8 cellular contexts compared by ENCODE assay signal in genomic region chr1:26285366-26286063, GRCh38. TPM values are rescaled to one million over a fixed set of nuclear protein-coding genes. Genes with fewer than 3 reads are reported as not detected.
DNase-seq lines count a peak whose midpoint lies in the region; ATAC-seq and TF ChIP-seq lines count a peak whose summit lies in the region.

No MANE protein-coding gene starts in this region.

- peaks cover 96% of the 10 kb centered on the region for H3K4me1 Mint-ChIP-seq in CD4-positive, alpha-beta T cell (ENCODE audit: low read depth)
- peaks cover 73% of the 10 kb centered on the region for H3K4me1 Mint-ChIP-seq in HFFc6 (ENCODE audit: low read depth)
- peaks cover 96% of the 10 kb centered on the region for H3K4me1 Mint-ChIP-seq in activated CD4-positive, alpha-beta memory T cell treated with anti-CD3 and anti-CD28 coated beads, Interleukin-2, amount 10 ng/mL, durations not matched to agents 7 days and 5 days

- intact Hi-C loops in CD4-positive, alpha-beta T cell (cut with DNase I, micrococcal nuclease) = loop anchor here (1.0 to 5.0 kb wide), 3 partner anchors 36 to 131 kb away; no protein-coding TSS in a partner anchor
- intact Hi-C loops in heart right ventricle (cut with DNase I) = loop anchor here in 2 of 10 donors (2.0 to 5.0 kb wide), 3 partner anchors 17 to 37 kb away; no protein-coding TSS in a partner anchor
- intact Hi-C loops in tibial artery (cut with DNase I; ENCODE audit: low total_unique reads) = no loop called here

- H3K4me3 ChIP-seq in heart right ventricle (no peak overlapping the region), thoracic aorta (no peak overlapping the region), tibial artery (no peak overlapping the region)

- peak overlapping the region; percentile 94 for H3K27ac ChIP-seq in CD4-positive, alpha-beta T cell (ENCODE audit: low read depth, low read length)
- H3K27ac ChIP-seq in heart right ventricle (peak overlapping the region in 9 of 10 donors; percentile 33 to 98 (median 64)), thoracic aorta (peak overlapping the region; percentile 62 to 74), tibial artery (peak overlapping the region in 1 of 2 donors; percentile 5)

- 82 to 83% methylated on average over 19 of the region's 19 CpGs for WGBS in heart right ventricle, 2 donors

- CTCF ChIA-PET in CD4-positive, alpha-beta T cell (lab: Charles Lee) = interaction anchor here (0.6 to 8.8 kb wide), 19 partner anchors 10 to 132 kb away, joined by 3 to 223 read pairs (median 5); partner anchors contain the start of genes CD52, CEP85, UBXN11 and ZNF593
- CTCF ChIA-PET in activated CD4-positive, alpha-beta memory T cell treated with anti-CD3 and anti-CD28 coated beads, Interleukin-2, amount 10 ng/mL, durations not matched to agents 7 days and 5 days (lab: Charles Lee) = interaction anchor here (0.6 to 17.9 kb wide), 27 partner anchors 10 to 257 kb away, joined by 3 to 883 read pairs (median 8); partner anchors contain the start of genes CD52, CEP85, UBXN11 and ZNF593

- H3K4me1 ChIP-seq in heart right ventricle (peaks cover 3 to 100% (median 53%) of the 10 kb centered on the region in 9 donors), thoracic aorta (ENCODE audit: control insufficient read depth in 1 of 2, low read depth in 2 of 2) (peaks cover 40 to 46% of the 10 kb centered on the region in 2 donors), tibial artery (peaks cover 0 to 49% (median 36%) of the 10 kb centered on the region in 4 donors)

- H3K36me3 ChIP-seq in heart right ventricle = peaks cover 0 to 39% (median 0%) of the 10 kb centered on the region in 9 donors
- no peaks in the 10 kb centered on the region for H3K36me3 ChIP-seq in thoracic aorta
- H3K36me3 ChIP-seq in tibial artery = no peaks in the 10 kb centered on the region

- no peaks in the 10 kb centered on the region for H3K27me3 ChIP-seq in CD4-positive, alpha-beta T cell (ENCODE audit: control insufficient read depth, insufficient read depth, low read length)
- H3K27me3 ChIP-seq in heart right ventricle (no peaks in the 10 kb centered on the region), thoracic aorta (replicated peaks; ENCODE audit: insufficient read depth) (no peaks in the 10 kb centered on the region), tibial artery (no peaks in the 10 kb centered on the region)

- H3K27ac Mint-ChIP-seq in CD4-positive, alpha-beta T cell = peak overlapping the region; percentile 95
- H3K27ac Mint-ChIP-seq in HFFc6 = peak overlapping the region; percentile 97
- peak overlapping the region; percentile 98 for H3K27ac Mint-ChIP-seq in activated CD4-positive, alpha-beta memory T cell treated with anti-CD3 and anti-CD28 coated beads, Interleukin-2, amount 10 ng/mL, durations not matched to agents 7 days and 5 days

- no peaks in the 10 kb centered on the region for H3K9me3 ChIP-seq in CD4-positive, alpha-beta T cell (ENCODE audit: control insufficient read depth, low read length)
- H3K9me3 ChIP-seq in heart right ventricle (no peaks in the 10 kb centered on the region), thoracic aorta (no peaks in the 10 kb centered on the region), tibial artery (no peaks in the 10 kb centered on the region)

- H3K4me3 Mint-ChIP-seq in CD4-positive, alpha-beta T cell = peak overlapping the region; percentile 89
- H3K4me3 Mint-ChIP-seq in HFFc6 = no peak overlapping the region
- no peak overlapping the region for H3K4me3 Mint-ChIP-seq in activated CD4-positive, alpha-beta memory T cell treated with anti-CD3 and anti-CD28 coated beads, Interleukin-2, amount 10 ng/mL, durations not matched to agents 7 days and 5 days

- no peaks in the 10 kb centered on the region for H3K27me3 Mint-ChIP-seq in CD4-positive, alpha-beta T cell
- H3K27me3 Mint-ChIP-seq in HFFc6 (ENCODE audit: insufficient read depth) = peaks cover 4% of the 10 kb centered on the region
- no peaks in the 10 kb centered on the region for H3K27me3 Mint-ChIP-seq in activated CD4-positive, alpha-beta memory T cell treated with anti-CD3 and anti-CD28 coated beads, Interleukin-2, amount 10 ng/mL, durations not matched to agents 7 days and 5 days

- no peak for ATAC-seq in CD4-positive, alpha-beta T cell (ENCODE audit: poor library complexity)
- ATAC-seq in heart right ventricle (no peak), thoracic aorta (ENCODE audit: insufficient number of reproducible peaks, low FRiP score, low read depth) (no peak)

- H3K36me3 Mint-ChIP-seq in CD4-positive, alpha-beta T cell (ENCODE audit: low read depth) = peaks cover 38% of the 10 kb centered on the region
- peaks cover 13% of the 10 kb centered on the region for H3K36me3 Mint-ChIP-seq in HFFc6 (ENCODE audit: low read depth)
- H3K36me3 Mint-ChIP-seq in activated CD4-positive, alpha-beta memory T cell treated with anti-CD3 and anti-CD28 coated beads, Interleukin-2, amount 10 ng/mL, durations not matched to agents 7 days and 5 days (ENCODE audit: low read depth) = peaks cover 49% of the 10 kb centered on the region

- POLR2A ChIA-PET in CD4-positive, alpha-beta T cell (lab: Charles Lee) = interaction anchor here (1.0 to 20.7 kb wide), 19 partner anchors 9 to 605 kb away, joined by 3 to 977 read pairs (median 7); partner anchors contain the start of genes CD52, CEP85, DHDDS and GPN2
- POLR2A ChIA-PET in activated CD4-positive, alpha-beta memory T cell treated with anti-CD3 and anti-CD28 coated beads, Interleukin-2, amount 10 ng/mL, durations not matched to agents 7 days and 5 days (lab: Charles Lee) = interaction anchor here (0.6 to 19.9 kb wide), 23 partner anchors 8 to 253 kb away, joined by 3 to 1302 read pairs (median 5); partner anchors contain the start of genes CD52, DHDDS, HMGN2 and PDIK1L

- DNase-seq in CD4-positive, alpha-beta T cell = peak in 4 of 10 experiments; percentile 13 to 37 (median 34)
- DNase-seq in HFFc6 = no peak
- DNase-seq in activated CD4-positive, alpha-beta memory T cell treated with anti-CD3 and anti-CD28 coated beads, Interleukin-2, amount 10 ng/mL, durations not matched to agents 7 days and 5 days = peak; percentile 58
- DNase-seq in heart right ventricle = no peak
- DNase-seq in thoracic aorta (ENCODE audit: low spot score) = no peak
- DNase-seq in tibial artery = no peak
- no peak for DNase-seq in NCI-H1105 (lab: John Stamatoyannopoulos, UW)
- no peak for DNase-seq in dedifferentiated amniotic fluid mesenchymal stem cell (ENCODE audit: extremely low spot score)

- TF ChIP-seq CTCF in CD4-positive, alpha-beta T cell (IDR thresholded peaks at IDR 0.05) = no peak
- TF ChIP-seq CTCF in HFFc6 (IDR thresholded peaks at IDR 0.05) (peak; percentile 68), heart right ventricle (IDR thresholded peaks at IDR 0.05) (peak in 7 of 9 donors; percentile 8 to 47 (median 33)), thoracic aorta (IDR thresholded peaks at IDR 0.05) (no peak), tibial artery (IDR thresholded peaks at IDR 0.05) (no peak)

- H3K9me3 Mint-ChIP-seq in CD4-positive, alpha-beta T cell = no peaks in the 10 kb centered on the region
- H3K9me3 Mint-ChIP-seq in HFFc6 = no peaks in the 10 kb centered on the region
- H3K9me3 Mint-ChIP-seq in activated CD4-positive, alpha-beta memory T cell treated with anti-CD3 and anti-CD28 coated beads, Interleukin-2, amount 10 ng/mL, durations not matched to agents 7 days and 5 days = no peaks in the 10 kb centered on the region

RNA-seq across cellular contexts. Expression of gene SH3BGRL3, which starts 5.6 kb away (rescaled TPM):
- 100 to 1,000 TPM; 178 to 193 TPM for total RNA-seq in CD4-positive, alpha-beta T cell
- total RNA-seq in HFFc6 (2021; fragmentation: NEBNext Ultra II Directional; extraction: Animal tissue kit (Norgen Biotek cat#: 25700)) = 100 to 1,000 TPM; 731 to 914 (median 779) TPM
- total RNA-seq in activated CD4-positive, alpha-beta memory T cell treated with anti-CD3 and anti-CD28 coated beads, Interleukin-2, amount 10 ng/mL, durations not matched to agents 7 days and 5 days = 100 to 1,000 TPM; 662 to 665 TPM
- total RNA-seq in heart right ventricle = 100 to 1,000 TPM in 1 of 10 donors, 10 to 100 TPM in 9; 18.4 to 116 (median 25.2) TPM
- 100 to 1,000 TPM in 1 of 2 donors, 10 to 100 TPM in 1; 96.3 to 153 TPM for polyA plus RNA-seq in heart right ventricle
- 100 to 1,000 TPM in 1 of 2 donors, 10 to 100 TPM in 1; 79.2 to 137 TPM for total RNA-seq in thoracic aorta

RNA-seq across cellular contexts. Expression of gene UBXN11, which starts 20.9 kb away (rescaled TPM):
- 10 to 100 TPM; 39.3 to 42.3 TPM for total RNA-seq in CD4-positive, alpha-beta T cell
- total RNA-seq in HFFc6 (2021; fragmentation: NEBNext Ultra II Directional; extraction: Animal tissue kit (Norgen Biotek cat#: 25700)) = 10 to 100 TPM in 4 of 6 experiments, 1 to 10 TPM in 2; 9.5 to 11.9 (median 10.5) TPM
- total RNA-seq in activated CD4-positive, alpha-beta memory T cell treated with anti-CD3 and anti-CD28 coated beads, Interleukin-2, amount 10 ng/mL, durations not matched to agents 7 days and 5 days = 10 to 100 TPM; 46.9 to 49.9 TPM
- total RNA-seq in heart right ventricle (10 to 100 TPM in 2 of 10 donors, 1 to 10 TPM in 8; 5.4 to 14.1 (median 7.1) TPM), thoracic aorta (10 to 100 TPM in 1 of 2 donors, 1 to 10 TPM in 1; 9.6 to 23.2 TPM)
- polyA plus RNA-seq in heart right ventricle = 10 to 100 TPM; 12.3 to 20.2 TPM

RNA-seq across cellular contexts. Expression of gene CD52, which starts 32.2 kb away (rescaled TPM):
- 100 to 1,000 TPM; 582 to 608 TPM for total RNA-seq in CD4-positive, alpha-beta T cell
- not detected for total RNA-seq in HFFc6 (2021; fragmentation: NEBNext Ultra II Directional; extraction: Animal tissue kit (Norgen Biotek cat#: 25700))
- total RNA-seq in activated CD4-positive, alpha-beta memory T cell treated with anti-CD3 and anti-CD28 coated beads, Interleukin-2, amount 10 ng/mL, durations not matched to agents 7 days and 5 days = 1,000 to 10,000 TPM; 1,572 to 1,591 TPM
- total RNA-seq in heart right ventricle = 10 to 100 TPM in 2 of 10 donors, 1 to 10 TPM in 8; 1.9 to 62.6 (median 5.1) TPM
- 10 to 100 TPM in 1 of 2 donors, 1 to 10 TPM in 1; 9.3 to 25.2 TPM for polyA plus RNA-seq in heart right ventricle
- 1 to 10 TPM in 1 of 2 donors, not detected in 1; 2.7 TPM for total RNA-seq in thoracic aorta

RNA-seq across cellular contexts. Expression of gene CEP85, which starts 51.5 kb away (rescaled TPM):
- 1 to 10 TPM; 7.6 to 8.4 TPM for total RNA-seq in CD4-positive, alpha-beta T cell
- total RNA-seq in HFFc6 (2021; fragmentation: NEBNext Ultra II Directional; extraction: Animal tissue kit (Norgen Biotek cat#: 25700)) = 1 to 10 TPM; 4.9 to 8.6 (median 8.4) TPM
- total RNA-seq in activated CD4-positive, alpha-beta memory T cell treated with anti-CD3 and anti-CD28 coated beads, Interleukin-2, amount 10 ng/mL, durations not matched to agents 7 days and 5 days = 10 to 100 TPM; 35.5 to 37.7 TPM
- total RNA-seq in heart right ventricle (10 to 100 TPM; 29.9 to 74.5 (median 53.8) TPM), thoracic aorta (1 to 10 TPM; 2.8 to 4.0 TPM)
- polyA plus RNA-seq in heart right ventricle = 10 to 100 TPM in 1 of 2 donors, 1 to 10 TPM in 1; 7.0 to 30.9 TPM

Comparison
In these comparisons a context has a peak if more than half of its experiments do, and no peak if none do; other contexts are left out.
1. CTCF ChIP-seq: peak in HFFc6 (single experiment) and heart right ventricle (7 of 9); none in CD4-positive, alpha-beta T cell (single experiment), thoracic aorta (single experiment) and tibial artery (0 of 2).
2. RNA of gene CD52, which starts 32.2 kb away (total RNA-seq): 1,572 to 1,591 TPM in activated CD4-positive, alpha-beta memory T cell treated with anti-CD3 and anti-CD28 coated beads, Interleukin-2, amount 10 ng/mL, durations not matched to agents 7 days and 5 days and 582 to 608 TPM in CD4-positive, alpha-beta T cell; 1.9 to 62.6 TPM in heart right ventricle, 2.7 TPM in thoracic aorta and not detected in HFFc6; every median in the first group is over 4 times any median in the second.
3. Peak in every context shown above with its lines, with median percentiles within 50 percentile points of each other: H3K27ac Mint-ChIP-seq.